Comparison of ENCODE assay signal across 15 cellular contexts in the genomic region with DNA sequence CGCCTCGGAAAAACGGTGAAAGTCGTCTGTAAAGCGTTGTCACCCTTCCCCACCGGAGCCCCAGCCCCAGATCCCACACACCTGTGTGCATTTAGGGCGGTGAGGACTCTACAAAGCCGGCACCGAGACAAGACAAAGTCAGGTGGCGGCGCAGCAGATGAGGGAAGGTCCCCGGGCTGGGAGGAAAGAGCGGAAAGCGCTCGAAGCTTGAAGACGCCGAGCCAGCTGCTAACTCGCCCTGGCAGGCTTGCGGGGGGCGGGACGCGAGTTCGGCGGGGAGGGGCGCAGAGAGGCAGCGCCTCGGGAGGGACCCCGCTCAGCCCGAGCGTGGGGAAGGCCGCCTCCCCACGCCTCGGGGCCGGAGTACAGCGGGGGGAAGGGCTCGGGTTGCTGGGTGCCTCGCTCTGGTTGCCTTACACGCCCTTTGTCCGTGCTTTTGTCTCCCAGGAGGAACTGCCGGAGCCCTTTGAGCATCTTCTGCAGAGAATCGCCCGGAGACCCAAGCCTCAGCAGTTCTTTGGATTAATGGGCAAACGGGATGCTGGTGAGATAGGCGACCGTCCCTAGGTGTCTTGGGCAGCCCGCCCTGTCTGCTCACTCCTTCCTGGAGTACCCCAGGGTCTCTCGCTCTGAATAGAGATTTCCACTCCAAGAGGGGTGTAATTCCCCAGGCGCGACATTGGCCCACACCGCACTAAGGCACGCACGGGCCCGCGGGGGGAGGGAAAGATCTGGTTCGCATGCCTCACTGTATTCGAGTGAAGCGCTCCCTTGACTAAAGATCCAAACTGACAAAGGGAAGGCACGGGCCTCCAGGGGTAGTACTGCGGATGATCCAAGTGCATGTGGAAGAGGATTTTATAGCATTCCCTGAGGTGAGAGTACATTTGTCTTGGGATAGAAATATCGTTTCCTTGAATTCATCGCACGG. TPM values are rescaled to one million over a fixed set of nuclear protein-coding genes. Genes with fewer than 3 reads are reported as not detected.
DNase-seq lines count a peak whose midpoint lies in the region; ATAC-seq and TF ChIP-seq lines count a peak whose summit lies in the region.
"Had no signal": no experiment of that assay in that cellular context is flagged by ENCODE, and none has a peak within 500 bp of the region (broad histone marks: within the 10 kb centered on the region; RNA-seq: fewer than 3 reads in every experiment).

No MANE protein-coding gene starts in this region.

- H3K4me1 ChIP-seq in mesodermal cell (ENCODE audit: control insufficient read depth, insufficient read depth, low read length, poor library complexity, severe bottlenecking) (no peaks in the 10 kb centered on the region), testis (no peaks in the 10 kb centered on the region)
- H3K4me1 ChIP-seq: BLaER1 treated with 17β-estradiol and CSF1 and Interleukin-3, amounts not matched to agents 10 nM and 100 nM had no signal

- no peaks in the 10 kb centered on the region for H3K36me3 Mint-ChIP-seq in activated naive CD4-positive, alpha-beta T cell treated with anti-CD3 and anti-CD28 coated beads, Interleukin-2, amount 50 U/mL, for 24 hours
- H3K36me3 Mint-ChIP-seq: activated CD8-positive, alpha-beta memory T cell treated with anti-CD3 and anti-CD28 coated beads, Interleukin-2, amount 10 ng/mL, durations not matched to agents 7 days and 5 days had no signal

- no peaks in the 10 kb centered on the region for H3K27me3 ChIP-seq in testis
- H3K27me3 ChIP-seq: BLaER1 treated with 17β-estradiol and CSF1 and Interleukin-3, amounts not matched to agents 10 nM and 100 nM had no signal

- TF ChIP-seq CTCF in astrocyte of the cerebellum (IDR thresholded peaks at IDR 0.05; ENCODE audit: low read depth, low read length, missing control alignments) = no peak
- TF ChIP-seq CTCF in testis (IDR thresholded peaks at IDR 0.05) = no peak

- H3K4me1 Mint-ChIP-seq in activated naive CD4-positive, alpha-beta T cell treated with anti-CD3 and anti-CD28 coated beads, Interleukin-2, amount 50 U/mL, for 24 hours = peaks cover 18% of the 10 kb centered on the region

- no peak for DNase-seq in activated naive CD4-positive, alpha-beta T cell treated with Interleukin-2 at 50 U/mL for 16 hours
- no peak for DNase-seq in astrocyte of the cerebellum (ENCODE audit: low read depth)
- peak; percentile 15 for DNase-seq in testis
- no peak for DNase-seq in SK-N-DZ (ENCODE audit: low spot score)
- DNase-seq: activated CD8-positive, alpha-beta memory T cell treated with anti-CD3 and anti-CD28 coated beads, Interleukin-2, amount 10 ng/mL, durations not matched to agents 7 days and 5 days had no signal

- intact Hi-C loops in testis (cut with DNase I; ENCODE audit: low total_unique reads) = no loop called here

- WGBS in mesodermal cell (ENCODE audit: insufficient coverage in 2 of 2), 2 experiments = 3% methylated on average over 43 to 55 of the region's 62 CpGs
- WGBS in testis, 2 donors = 2% methylated on average over 46 to 60 of the region's 62 CpGs

- no peaks in the 10 kb centered on the region for H3K9me3 Mint-ChIP-seq in activated naive CD4-positive, alpha-beta T cell treated with anti-CD3 and anti-CD28 coated beads, Interleukin-2, amount 50 U/mL, for 24 hours

- no peaks in the 10 kb centered on the region for H3K9me3 ChIP-seq in mesodermal cell (ENCODE audit: control insufficient read depth, low read length)
- H3K9me3 ChIP-seq in testis = no peaks in the 10 kb centered on the region
- H3K9me3 ChIP-seq: Peyer's patch had no signal

- H3K4me3 ChIP-seq in astrocyte of the cerebellum (ENCODE audit: low read depth, low read length) = peak overlapping the region; percentile 22
- H3K4me3 ChIP-seq in mesodermal cell (ENCODE audit: extremely low read depth, insufficient read depth, low read length, poor library complexity, severe bottlenecking) = peak overlapping the region; percentile 14
- H3K4me3 ChIP-seq in testis = peak overlapping the region in 1 of 2 donors; percentile 50
- H3K4me3 ChIP-seq: BLaER1 treated with 17β-estradiol and CSF1 and Interleukin-3, amounts not matched to agents 10 nM and 100 nM had no signal

- ATAC-seq in HG02642 (IDR thresholded peaks at IDR 0.05; ENCODE audit: poor library complexity, unreplicated experiment) (no peak), HG02678 (IDR thresholded peaks at IDR 0.05; ENCODE audit: unreplicated experiment) (no peak)
- ATAC-seq: activated CD8-positive, alpha-beta memory T cell treated with anti-CD3 and anti-CD28 coated beads, Interleukin-2, amount 10 ng/mL, durations not matched to agents 7 days and 5 days; HCT116 had no signal

- H3K27ac Mint-ChIP-seq in activated naive CD4-positive, alpha-beta T cell treated with anti-CD3 and anti-CD28 coated beads, Interleukin-2, amount 50 U/mL, for 24 hours = no peak overlapping the region
- H3K27ac Mint-ChIP-seq: activated CD8-positive, alpha-beta memory T cell treated with anti-CD3 and anti-CD28 coated beads, Interleukin-2, amount 10 ng/mL, durations not matched to agents 7 days and 5 days had no signal

- no peak for TF ChIP-seq POLR2A in testis (IDR thresholded peaks at IDR 0.05)

- no peaks in the 10 kb centered on the region for H3K36me3 ChIP-seq in mesodermal cell (ENCODE audit: control insufficient read depth, insufficient read depth, low read length)
- H3K36me3 ChIP-seq in testis (ENCODE audit: low read depth, missing control alignments) = no peaks in the 10 kb centered on the region
- H3K36me3 ChIP-seq: BLaER1 treated with 17β-estradiol and CSF1 and Interleukin-3, amounts not matched to agents 10 nM and 100 nM; Peyer's patch had no signal

- in situ Hi-C loops in astrocyte of the cerebellum (cut with HindIII; ENCODE audit: low sequenced_read_pairs) = no loop called here

- H3K27me3 Mint-ChIP-seq in activated naive CD4-positive, alpha-beta T cell treated with anti-CD3 and anti-CD28 coated beads, Interleukin-2, amount 50 U/mL, for 24 hours = peaks cover 47% of the 10 kb centered on the region

- no peak overlapping the region for H3K27ac ChIP-seq in mesodermal cell (ENCODE audit: low read depth, low read length, severe bottlenecking)
- no peak overlapping the region for H3K27ac ChIP-seq in testis
- H3K27ac ChIP-seq: BLaER1 treated with 17β-estradiol and CSF1 and Interleukin-3, amounts not matched to agents 10 nM and 100 nM; epithelial cell of prostate; KMS-11; Peyer's patch had no signal

- H3K4me3 Mint-ChIP-seq in activated naive CD4-positive, alpha-beta T cell treated with anti-CD3 and anti-CD28 coated beads, Interleukin-2, amount 50 U/mL, for 24 hours = peak overlapping the region; percentile 36
- H3K4me3 Mint-ChIP-seq: activated CD8-positive, alpha-beta memory T cell treated with anti-CD3 and anti-CD28 coated beads, Interleukin-2, amount 10 ng/mL, durations not matched to agents 7 days and 5 days had no signal

RNA-seq across cellular contexts. Expression of a gene that starts 1.7 kb away (rescaled TPM):
- 2.5 TPM for polyA plus RNA-seq in mesodermal cell (2013, experiment 1 of 2)
- polyA plus RNA-seq in mesodermal cell (2013, experiment 2 of 2) = 0.66 TPM
- total RNA-seq in testis = 1 to 10 TPM in 1 of 2 donors, not detected in 1; 1.2 TPM
- polyA plus RNA-seq in testis (ENCODE audit: insufficient read depth, low read depth, low replicate concordance) = 0.59 TPM
- not detected in 2 replicates for polyA plus RNA-seq in SK-N-DZ (2014; cell fraction: cytosol; rRNA removed)
- polyA plus RNA-seq in SK-N-DZ (2014; cell fraction: nucleus; rRNA removed) = not detected in 2 replicates
- total RNA-seq: activated CD8-positive, alpha-beta memory T cell treated with anti-CD3 and anti-CD28 coated beads, Interleukin-2, amount 10 ng/mL, durations not matched to agents 7 days and 5 days; myocyte had no signal
